ENCODE assay signal across 1 cellular context in the genomic region with DNA sequence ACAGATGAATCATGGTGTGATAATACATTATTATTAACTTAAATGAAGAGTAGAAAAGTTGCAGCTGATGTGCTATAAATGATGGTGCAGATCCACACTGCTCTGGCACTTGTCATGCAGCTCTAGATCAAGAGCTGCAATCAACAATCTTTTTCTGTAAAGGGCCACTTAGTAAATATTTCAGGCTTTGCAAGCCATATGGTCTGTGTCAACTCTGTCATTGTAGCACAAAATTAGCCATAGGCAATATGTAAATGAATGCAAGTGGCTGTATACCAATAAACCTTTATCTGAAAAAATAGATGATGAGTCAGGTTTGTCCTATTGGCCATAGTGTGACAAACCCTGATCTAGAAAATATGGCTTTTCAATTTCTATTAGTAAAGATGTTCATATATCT.
A peak's percentile ranks its signal among the peaks of the same experiment; 100 is the strongest.
TF ChIP-seq lines count a peak whose summit lies in the region.

No MANE protein-coding gene starts in this region.

TF ChIP-seq in GM12878, 131 proteins besides CTCF, POLR2A, EP300 and RAD21:
- no peak for TF ChIP-seq ZBTB40 (IDR thresholded peaks at IDR 0.05; ENCODE audit: borderline replicate concordance)
- no peak for TF ChIP-seq ZBTB11 (CRISPR knock-in tag; IDR thresholded peaks at IDR 0.05)
- no peak for TF ChIP-seq HCFC1 (IDR thresholded peaks at IDR 0.05; ENCODE audit: low read length)
- TF ChIP-seq BCL3 (IDR thresholded peaks at IDR 0.05; ENCODE audit: borderline replicate concordance, insufficient read depth, low read depth, low read length, poor library complexity, severe bottlenecking), result peak; percentile 29
TF ChIP-seq in GM12878: peak in this region for 1.
